2 cellular contexts compared by ENCODE assay signal in genomic region chr15:29676961-29677402, GRCh38.
TF ChIP-seq lines count a peak whose summit lies in the region.

No MANE protein-coding gene starts in this region.

TF ChIP-seq in WTC11, 78 proteins besides CTCF, POLR2A, EP300 and RAD21 (continued from another document and continues in another):
- TF ChIP-seq, protein P1, sequence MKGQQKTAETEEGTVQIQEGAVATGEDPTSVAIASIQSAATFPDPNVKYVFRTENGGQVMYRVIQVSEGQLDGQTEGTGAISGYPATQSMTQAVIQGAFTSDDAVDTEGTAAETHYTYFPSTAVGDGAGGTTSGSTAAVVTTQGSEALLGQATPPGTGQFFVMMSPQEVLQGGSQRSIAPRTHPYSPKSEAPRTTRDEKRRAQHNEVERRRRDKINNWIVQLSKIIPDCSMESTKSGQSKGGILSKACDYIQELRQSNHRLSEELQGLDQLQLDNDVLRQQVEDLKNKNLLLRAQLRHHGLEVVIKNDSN (CRISPR knock-in tag; IDR thresholded peaks at IDR 0.05): no peak
- TF ChIP-seq STAT6 (CRISPR knock-in tag; conservative IDR thresholded peaks at IDR 0.05; ENCODE audit: low read depth) (no peak), TCF7 (CRISPR knock-in tag; IDR thresholded peaks at IDR 0.05; ENCODE audit: low read depth) (no peak), NFE2L1 (CRISPR knock-in tag; IDR thresholded peaks at IDR 0.05) (no peak), MXD4 (CRISPR knock-in tag; IDR thresholded peaks at IDR 0.05; ENCODE audit: borderline replicate concordance) (no peak), NFYB (CRISPR knock-in tag; conservative IDR thresholded peaks at IDR 0.05; ENCODE audit: low read depth) (no peak), ZMAT4 (CRISPR knock-in tag; IDR thresholded peaks at IDR 0.05) (no peak), NR1H2 (CRISPR knock-in tag; IDR thresholded peaks at IDR 0.05) (no peak), SMAD4 (CRISPR knock-in tag; IDR thresholded peaks at IDR 0.05) (no peak), ATF6 (CRISPR knock-in tag; IDR thresholded peaks at IDR 0.05) (no peak), FOXP1 (CRISPR knock-in tag; IDR thresholded peaks at IDR 0.05; ENCODE audit: borderline replicate concordance) (no peak), ZNF671 (CRISPR knock-in tag; IDR thresholded peaks at IDR 0.05) (no peak)
- TF ChIP-seq, protein P2, sequence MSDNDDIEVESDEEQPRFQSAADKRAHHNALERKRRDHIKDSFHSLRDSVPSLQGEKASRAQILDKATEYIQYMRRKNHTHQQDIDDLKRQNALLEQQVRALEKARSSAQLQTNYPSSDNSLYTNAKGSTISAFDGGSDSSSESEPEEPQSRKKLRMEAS (CRISPR knock-in tag; IDR thresholded peaks at IDR 0.05): no peak
- TF ChIP-seq, protein P3, sequence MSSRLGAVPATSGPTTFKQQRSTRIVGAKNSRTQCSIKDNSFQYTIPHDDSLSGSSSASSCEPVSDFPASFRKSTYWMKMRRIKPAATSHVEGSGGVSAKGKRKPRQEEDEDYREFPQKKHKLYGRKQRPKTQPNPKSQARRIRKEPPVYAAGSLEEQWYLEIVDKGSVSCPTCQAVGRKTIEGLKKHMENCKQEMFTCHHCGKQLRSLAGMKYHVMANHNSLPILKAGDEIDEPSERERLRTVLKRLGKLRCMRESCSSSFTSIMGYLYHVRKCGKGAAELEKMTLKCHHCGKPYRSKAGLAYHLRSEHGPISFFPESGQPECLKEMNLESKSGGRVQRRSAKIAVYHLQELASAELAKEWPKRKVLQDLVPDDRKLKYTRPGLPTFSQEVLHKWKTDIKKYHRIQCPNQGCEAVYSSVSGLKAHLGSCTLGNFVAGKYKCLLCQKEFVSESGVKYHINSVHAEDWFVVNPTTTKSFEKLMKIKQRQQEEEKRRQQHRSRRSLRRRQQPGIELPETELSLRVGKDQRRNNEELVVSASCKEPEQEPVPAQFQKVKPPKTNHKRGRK (CRISPR knock-in tag; IDR thresholded peaks at IDR 0.05; ENCODE audit: borderline replicate concordance): no peak

TF ChIP-seq in HepG2, 621 proteins besides CTCF, POLR2A, EP300 and RAD21 (continued from another document):
- TF ChIP-seq ZNF724P (CRISPR knock-in tag; IDR thresholded peaks at IDR 0.05; ENCODE audit: borderline replicate concordance) (no peak), KDM6A (CRISPR knock-in tag; IDR thresholded peaks at IDR 0.05; ENCODE audit: low read depth) (no peak), ZNF543 (CRISPR knock-in tag; IDR thresholded peaks at IDR 0.05) (no peak), TAF1 (CRISPR knock-in tag; IDR thresholded peaks at IDR 0.05) (no peak)
- TF ChIP-seq, protein P4, sequence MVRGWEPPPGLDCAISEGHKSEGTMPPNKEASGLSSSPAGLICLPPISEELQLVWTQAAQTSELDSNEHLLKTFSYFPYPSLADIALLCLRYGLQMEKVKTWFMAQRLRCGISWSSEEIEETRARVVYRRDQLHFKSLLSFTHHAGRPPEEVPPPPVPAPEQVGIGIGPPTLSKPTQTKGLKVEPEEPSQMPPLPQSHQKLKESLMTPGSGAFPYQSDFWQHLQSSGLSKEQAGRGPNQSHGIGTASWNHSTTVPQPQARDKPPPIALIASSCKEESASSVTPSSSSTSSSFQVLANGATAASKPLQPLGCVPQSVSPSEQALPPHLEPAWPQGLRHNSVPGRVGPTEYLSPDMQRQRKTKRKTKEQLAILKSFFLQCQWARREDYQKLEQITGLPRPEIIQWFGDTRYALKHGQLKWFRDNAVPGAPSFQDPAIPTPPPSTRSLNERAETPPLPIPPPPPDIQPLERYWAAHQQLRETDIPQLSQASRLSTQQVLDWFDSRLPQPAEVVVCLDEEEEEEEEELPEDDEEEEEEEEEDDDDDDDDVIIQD (CRISPR knock-in tag; IDR thresholded peaks at IDR 0.05; ENCODE audit: low read depth): no peak
